ENCODE assay signal across 9 cellular contexts in genomic region chr12:52873513-52873831, GRCh38. TPM values are rescaled to one million over a fixed set of nuclear protein-coding genes. Genes with fewer than 3 reads are reported as not detected.
A peak's percentile ranks its signal among the peaks of the same experiment; 100 is the strongest.
DNase-seq lines count a peak whose midpoint lies in the region; ATAC-seq, FAIRE-seq and TF ChIP-seq lines count a peak whose summit lies in the region.
"Had no signal": no experiment of that assay in that cellular context is flagged by ENCODE, and none has a peak within 500 bp of the region (broad histone marks: within the 10 kb centered on the region; RNA-seq: fewer than 3 reads in every experiment).

No MANE protein-coding gene starts in this region.

- H3K27me3 ChIP-seq in keratinocyte (ENCODE audit: control insufficient read depth, extremely low read depth, insufficient read depth, low read length): no peaks in the 10 kb centered on the region
- H3K27me3 ChIP-seq in thyroid gland: no peaks in the 10 kb centered on the region
- H3K27me3 ChIP-seq: SJCRH30 had no signal

- no peak overlapping the region for H2AFZ ChIP-seq in keratinocyte (ENCODE audit: control insufficient read depth, low read length)

- CTCF ChIA-PET in activated CD8-positive, alpha-beta T cell treated with anti-CD3 and anti-CD28 coated beads, Interleukin-2, amount 10 ng/mL, durations not matched to agents 7 days and 5 days (lab: Charles Lee): interaction anchor here (0.6 to 21.6 kb wide), 14 partner anchors 12 to 716 kb away, joined by 3 to 736 read pairs (median 4); partner anchors contain the start of genes KRT74 and KRT79

- H3K9ac ChIP-seq in keratinocyte (ENCODE audit: control insufficient read depth, extremely low read depth, insufficient read depth, low read length): peak overlapping the region; percentile 96

- H3K27ac Mint-ChIP-seq in activated CD8-positive, alpha-beta T cell treated with anti-CD3 and anti-CD28 coated beads, Interleukin-2, amount 10 ng/mL, durations not matched to agents 7 days and 5 days: peak overlapping the region; percentile 77

- H3K4me1 ChIP-seq in keratinocyte (ENCODE audit: control insufficient read depth, extremely low read depth, insufficient read depth, low read length) (peaks cover 91% of the 10 kb centered on the region), thyroid gland (peaks cover 28 to 60% of the 10 kb centered on the region in 2 donors)

- no peak for DNase-seq in activated T-cell treated with anti-CD3 and anti-CD28 coated beads, Interleukin-2, amount 50 U/mL, for 4 hours
- DNase-seq in activated T-cell treated with anti-CD3 and anti-CD28 coated beads, Interleukin-2, amount 50 U/mL, for 1 hour: no peak
- no peak for DNase-seq in activated CD8-positive, alpha-beta T cell treated with anti-CD3 and anti-CD28 coated beads, Interleukin-2, amount 10 ng/mL, durations not matched to agents 7 days and 5 days
- DNase-seq in keratinocyte (ENCODE audit: low read depth, low spot score): no peak
- no peak for DNase-seq in thyroid gland
- no peak for DNase-seq in activated effector memory CD4-positive, alpha-beta T cell treated with anti-CD3 and anti-CD28 coated beads, Interleukin-2, amount 50 U/mL, for 16 hours
- no peak for DNase-seq in NCI-H128 (lab: John Stamatoyannopoulos, UW; ENCODE audit: unreplicated experiment)
- DNase-seq in SKM-1 (lab: John Stamatoyannopoulos, UW; ENCODE audit: unreplicated experiment): no peak

- H3K27me3 Mint-ChIP-seq in activated T-cell treated with anti-CD3 and anti-CD28 coated beads, Interleukin-2, amount 50 U/mL, for 4 hours (ENCODE audit: low read depth): no peaks in the 10 kb centered on the region
- H3K27me3 Mint-ChIP-seq in activated CD8-positive, alpha-beta T cell treated with anti-CD3 and anti-CD28 coated beads, Interleukin-2, amount 10 ng/mL, durations not matched to agents 7 days and 5 days (ENCODE audit: low read depth): peaks cover 9% of the 10 kb centered on the region

- POLR2A ChIA-PET in activated CD8-positive, alpha-beta T cell treated with anti-CD3 and anti-CD28 coated beads, Interleukin-2, amount 10 ng/mL, durations not matched to agents 7 days and 5 days (lab: Charles Lee): interaction anchor here (0.6 to 1.4 kb wide), 2 partner anchors 288 to 502 kb away, joined by 3 to 4 read pairs; no protein-coding TSS in a partner anchor

- H3K9me3 ChIP-seq in keratinocyte (ENCODE audit: control insufficient read depth, low read depth, low read length) (no peaks in the 10 kb centered on the region), thyroid gland (no peaks in the 10 kb centered on the region)
- H3K9me3 ChIP-seq: SJCRH30 had no signal

- no peaks in the 10 kb centered on the region for H3K36me3 ChIP-seq in keratinocyte (ENCODE audit: control insufficient read depth in 2 of 2, extremely low read depth in 1 of 2, insufficient read depth in 2 of 2, low read length in 2 of 2)
- no peaks in the 10 kb centered on the region for H3K36me3 ChIP-seq in thyroid gland
- H3K36me3 ChIP-seq: SJCRH30 had no signal

- no peak for TF ChIP-seq POLR2A in thyroid gland (IDR thresholded peaks at IDR 0.05)

- dilution Hi-C loops in keratinocyte (cut with MboI; ENCODE audit: extremely low pct_ligation_motif_present, low sequenced_read_pairs): no loop called here

- H3K36me3 Mint-ChIP-seq in activated T-cell treated with anti-CD3 and anti-CD28 coated beads, Interleukin-2, amount 50 U/mL, for 4 hours (ENCODE audit: insufficient read depth): no peaks in the 10 kb centered on the region
- no peaks in the 10 kb centered on the region for H3K36me3 Mint-ChIP-seq in activated CD8-positive, alpha-beta T cell treated with anti-CD3 and anti-CD28 coated beads, Interleukin-2, amount 10 ng/mL, durations not matched to agents 7 days and 5 days (ENCODE audit: low read depth)

- H3K4me2 ChIP-seq in keratinocyte (ENCODE audit: control insufficient read depth, extremely low read depth, insufficient read depth, low read depth, low read length): peak overlapping the region; percentile 92

- 66 to 68% methylated on average over 4 of the region's 4 CpGs for WGBS in thyroid gland, 2 donors

- no peak for ATAC-seq in activated T-cell treated with anti-CD3 and anti-CD28 coated beads, Interleukin-2, amount 50 U/mL, for 4 hours
- ATAC-seq in activated CD8-positive, alpha-beta T cell treated with anti-CD3 and anti-CD28 coated beads, Interleukin-2, amount 10 ng/mL, durations not matched to agents 7 days and 5 days: no peak

- no peak for FAIRE-seq in keratinocyte (lab: Jason Lieb, UNC)

- H3K9me3 Mint-ChIP-seq in activated T-cell treated with anti-CD3 and anti-CD28 coated beads, Interleukin-2, amount 50 U/mL, for 4 hours: no peaks in the 10 kb centered on the region
- no peaks in the 10 kb centered on the region for H3K9me3 Mint-ChIP-seq in activated CD8-positive, alpha-beta T cell treated with anti-CD3 and anti-CD28 coated beads, Interleukin-2, amount 10 ng/mL, durations not matched to agents 7 days and 5 days (ENCODE audit: insufficient read depth)

- peak overlapping the region; percentile 74 for H3K4me3 Mint-ChIP-seq in activated T-cell treated with anti-CD3 and anti-CD28 coated beads, Interleukin-2, amount 50 U/mL, for 4 hours
- peak overlapping the region; percentile 60 for H3K4me3 Mint-ChIP-seq in activated CD8-positive, alpha-beta T cell treated with anti-CD3 and anti-CD28 coated beads, Interleukin-2, amount 10 ng/mL, durations not matched to agents 7 days and 5 days

- no peaks in the 10 kb centered on the region for H4K20me1 ChIP-seq in keratinocyte (ENCODE audit: control insufficient read depth, extremely low read depth, insufficient read depth, low read length)

- intact Hi-C loops in thyroid gland (cut with DNase I): no loop called here

- peak overlapping the region in 2 of 3 experiments; percentile 55 for H3K4me3 ChIP-seq in keratinocyte (ENCODE audit: control insufficient read depth in 2 of 3, extremely low read depth in 1 of 3, insufficient read depth in 2 of 3, low read depth in 1 of 3, low read length in 3 of 3)
- no peak overlapping the region for H3K4me3 ChIP-seq in thyroid gland (replicated peaks in 1 of 3)

- no peaks in the 10 kb centered on the region for H3K9me1 ChIP-seq in keratinocyte (ENCODE audit: control insufficient read depth, extremely low read depth, insufficient read depth, low read length)

- no peaks in the 10 kb centered on the region for H3K79me2 ChIP-seq in keratinocyte (ENCODE audit: control insufficient read depth, insufficient read depth, low read length)

- H3K27ac ChIP-seq in keratinocyte (ENCODE audit: control insufficient read depth, insufficient read depth, low read length) (peak overlapping the region; percentile 94), thyroid gland (peak overlapping the region; percentile 77 to 90 (median 78))

- TF ChIP-seq CTCF in keratinocyte (optimal IDR thresholded peaks at IDR 0.05 in 1 of 3, IDR thresholded peaks at IDR 0.05 in 1 of 3, conservative IDR thresholded peaks at IDR 0.05 in 1 of 3; ENCODE audit: extremely low read depth in 1 of 3, insufficient read depth in 2 of 3, low read length in 3 of 3) (no peak), thyroid gland (IDR thresholded peaks at IDR 0.05) (no peak)

- H3K4me1 Mint-ChIP-seq in activated T-cell treated with anti-CD3 and anti-CD28 coated beads, Interleukin-2, amount 50 U/mL, for 4 hours (ENCODE audit: low read depth): peaks cover 27% of the 10 kb centered on the region
- H3K4me1 Mint-ChIP-seq in activated CD8-positive, alpha-beta T cell treated with anti-CD3 and anti-CD28 coated beads, Interleukin-2, amount 10 ng/mL, durations not matched to agents 7 days and 5 days (ENCODE audit: low read depth): peaks cover 23% of the 10 kb centered on the region

RNA-seq across cellular contexts. Expression of gene KRT78, which starts 24.7 kb away (rescaled TPM):
- total RNA-seq in activated T-cell treated with anti-CD3 and anti-CD28 coated beads, Interleukin-2, amount 50 U/mL, for 4 hours: not detected
- total RNA-seq in activated CD8-positive, alpha-beta T cell treated with anti-CD3 and anti-CD28 coated beads, Interleukin-2, amount 10 ng/mL, durations not matched to agents 7 days and 5 days: not detected
- polyA plus RNA-seq in keratinocyte: 0.49 to 1.7 TPM (median 0.96 TPM) in 3 replicates
- 39.4 TPM for polyA plus RNA-seq in keratinocyte (2011; ENCODE audit: low read depth)
- 0.87 and 0.90 TPM in 2 replicates for polyA plus RNA-seq in keratinocyte (2011; cell fraction: cytosol; rRNA removed)
- polyA plus RNA-seq in keratinocyte (2011; cell fraction: nucleus; rRNA removed): 1.4 and 2.9 TPM in 2 replicates
- polyA plus RNA-seq in keratinocyte (2012; ENCODE audit: low replicate concordance): 0.80 and 78.3 TPM in 2 replicates
- polyA minus RNA-seq in keratinocyte: 0.66 to 4.6 TPM (median 0.77 TPM) in 3 replicates
- not detected for polyA minus RNA-seq in keratinocyte (2011; cell fraction: cytosol; rRNA and poly(A)+ RNA removed)
- polyA minus RNA-seq in keratinocyte (2011; cell fraction: nucleus; rRNA and poly(A)+ RNA removed): 1.5 and 3.5 TPM in 2 replicates
- total RNA-seq in thyroid gland: under 1 TPM in 1 of 4 donors, not detected in 3; 0.40 TPM
- total RNA-seq: SJCRH30 had no signal

RNA-seq across cellular contexts. Expression of gene KRT8, which starts 31.4 kb away (rescaled TPM):
- total RNA-seq in activated T-cell treated with anti-CD3 and anti-CD28 coated beads, Interleukin-2, amount 50 U/mL, for 4 hours: 1 to 10 TPM; 4.2 to 6.0 (median 4.5) TPM
- not detected for total RNA-seq in activated CD8-positive, alpha-beta T cell treated with anti-CD3 and anti-CD28 coated beads, Interleukin-2, amount 10 ng/mL, durations not matched to agents 7 days and 5 days
- 151 to 286 TPM (median 160 TPM) in 3 replicates for polyA plus RNA-seq in keratinocyte
- 51.4 TPM for polyA plus RNA-seq in keratinocyte (2011; ENCODE audit: low read depth)
- polyA plus RNA-seq in keratinocyte (2011; cell fraction: cytosol; rRNA removed): 114 and 155 TPM in 2 replicates
- polyA plus RNA-seq in keratinocyte (2011; cell fraction: nucleus; rRNA removed): 76.6 and 90.5 TPM in 2 replicates
- 22.4 and 298 TPM in 2 replicates for polyA plus RNA-seq in keratinocyte (2012; ENCODE audit: low replicate concordance)
- 144 to 245 TPM (median 179 TPM) in 3 replicates for polyA minus RNA-seq in keratinocyte
- polyA minus RNA-seq in keratinocyte (2011; cell fraction: cytosol; rRNA and poly(A)+ RNA removed): 273 TPM
- 68.3 and 75.2 TPM in 2 replicates for polyA minus RNA-seq in keratinocyte (2011; cell fraction: nucleus; rRNA and poly(A)+ RNA removed)
- 1,000 to 10,000 TPM in 1 of 4 donors, 100 to 1,000 TPM in 3; 364 to 1,037 (median 698) TPM for total RNA-seq in thyroid gland

RNA-seq across cellular contexts. Expression of gene KRT79, which starts 39.4 kb away (rescaled TPM):
- under 1 TPM in 2 of 3 donors, not detected in 1; 0.10 to 0.16 TPM for total RNA-seq in activated T-cell treated with anti-CD3 and anti-CD28 coated beads, Interleukin-2, amount 50 U/mL, for 4 hours
- not detected for total RNA-seq in activated CD8-positive, alpha-beta T cell treated with anti-CD3 and anti-CD28 coated beads, Interleukin-2, amount 10 ng/mL, durations not matched to agents 7 days and 5 days
- polyA plus RNA-seq in keratinocyte: 0.09 to 0.22 TPM (median 0.12 TPM) in 3 replicates
- polyA plus RNA-seq in keratinocyte (2011; ENCODE audit: low read depth): 4.6 TPM
- polyA plus RNA-seq in keratinocyte (2011; cell fraction: cytosol; rRNA removed): 0.07 and 0.12 TPM in 2 replicates
- 1.0 TPM in 2 replicates for polyA plus RNA-seq in keratinocyte (2011; cell fraction: nucleus; rRNA removed)
- polyA plus RNA-seq in keratinocyte (2012; ENCODE audit: low replicate concordance): 0.10 and 4.8 TPM in 2 replicates
- 0.20 to 0.29 TPM in 2 of 3 replicates, not detected in the other for polyA minus RNA-seq in keratinocyte
- polyA minus RNA-seq in keratinocyte (2011; cell fraction: cytosol; rRNA and poly(A)+ RNA removed): not detected
- 0.63 TPM in 1 of 2 replicates, not detected in the other for polyA minus RNA-seq in keratinocyte (2011; cell fraction: nucleus; rRNA and poly(A)+ RNA removed)
- not detected for total RNA-seq in thyroid gland
- total RNA-seq: SJCRH30 had no signal

RNA-seq across cellular contexts. Expression of gene KRT4, which starts 59.6 kb away (rescaled TPM):
- total RNA-seq in activated T-cell treated with anti-CD3 and anti-CD28 coated beads, Interleukin-2, amount 50 U/mL, for 4 hours: not detected
- total RNA-seq in activated CD8-positive, alpha-beta T cell treated with anti-CD3 and anti-CD28 coated beads, Interleukin-2, amount 10 ng/mL, durations not matched to agents 7 days and 5 days: not detected
- polyA plus RNA-seq in keratinocyte: 1.9 to 3.4 TPM (median 2.0 TPM) in 3 replicates
- 4.7 TPM for polyA plus RNA-seq in keratinocyte (2011; ENCODE audit: low read depth)
- polyA plus RNA-seq in keratinocyte (2011; cell fraction: cytosol; rRNA removed): 1.9 and 2.8 TPM in 2 replicates
- 3.7 and 6.5 TPM in 2 replicates for polyA plus RNA-seq in keratinocyte (2011; cell fraction: nucleus; rRNA removed)
- 1.6 and 2.6 TPM in 2 replicates for polyA plus RNA-seq in keratinocyte (2012; ENCODE audit: low replicate concordance)
- polyA minus RNA-seq in keratinocyte: 0.43 to 3.5 TPM (median 3.0 TPM) in 3 replicates
- polyA minus RNA-seq in keratinocyte (2011; cell fraction: cytosol; rRNA and poly(A)+ RNA removed): 0.77 TPM
- polyA minus RNA-seq in keratinocyte (2011; cell fraction: nucleus; rRNA and poly(A)+ RNA removed): 3.3 and 4.4 TPM in 2 replicates
- total RNA-seq in thyroid gland: under 1 TPM in 1 of 4 donors, not detected in 3; 0.29 TPM
- total RNA-seq: SJCRH30 had no signal

Comparison
In these comparisons a context has a peak if more than half of its experiments do, and no peak if none do; other contexts are left out.
1. H3K4me3 ChIP-seq: peak in keratinocyte (2 of 3); none in thyroid gland (0 of 3).
2. RNA of gene KRT8, which starts 31.4 kb away (total RNA-seq): 364 to 1,037 TPM in thyroid gland; 4.2 to 6.0 TPM in activated T-cell treated with anti-CD3 and anti-CD28 coated beads, Interleukin-2, amount 50 U/mL, for 4 hours and not detected in activated CD8-positive, alpha-beta T cell treated with anti-CD3 and anti-CD28 coated beads, Interleukin-2, amount 10 ng/mL, durations not matched to agents 7 days and 5 days; every median in the first group is over 10 times any median in the second.